Comparison of ENCODE assay signal across 1 cellular context in the genomic region with DNA sequence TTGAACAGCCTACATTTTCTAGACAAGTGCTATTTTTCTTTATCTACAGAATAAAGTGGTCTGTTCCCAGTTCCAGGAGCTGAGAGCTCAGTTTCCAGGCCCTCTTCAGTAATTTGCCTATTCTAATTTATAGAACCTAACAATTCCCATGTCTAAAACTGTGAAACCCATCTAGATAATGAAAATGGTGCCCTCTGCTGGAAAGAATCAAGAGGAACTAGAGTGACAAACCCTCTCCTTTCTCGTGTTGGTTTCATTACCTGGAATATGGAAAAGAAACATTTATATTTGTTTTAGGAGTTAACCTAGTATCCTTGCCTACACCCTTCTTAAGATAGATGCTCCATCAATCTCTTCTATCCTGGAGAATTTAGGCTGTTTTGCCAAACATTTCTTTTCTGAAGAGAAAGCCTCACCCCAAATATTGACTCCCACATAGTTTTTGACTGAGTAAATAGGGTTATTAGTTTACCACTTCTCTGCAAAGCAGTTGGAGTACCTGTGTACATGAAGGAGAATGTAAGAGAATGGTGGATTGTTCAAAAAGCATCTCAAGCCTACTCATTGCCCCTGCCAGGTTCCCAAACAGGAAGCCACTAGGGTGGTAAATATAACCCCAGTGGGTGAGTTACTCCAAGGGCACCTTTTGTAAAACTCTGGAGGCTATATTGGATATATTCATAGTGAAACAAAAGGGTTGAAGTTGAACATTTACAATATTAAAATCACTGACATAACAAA.
TF ChIP-seq lines count a peak whose summit lies in the region.

No MANE protein-coding gene starts in this region.

TF ChIP-seq in liver, 16 proteins besides CTCF, POLR2A, EP300 and RAD21 (continued from another document):
- TF ChIP-seq, protein P1, sequence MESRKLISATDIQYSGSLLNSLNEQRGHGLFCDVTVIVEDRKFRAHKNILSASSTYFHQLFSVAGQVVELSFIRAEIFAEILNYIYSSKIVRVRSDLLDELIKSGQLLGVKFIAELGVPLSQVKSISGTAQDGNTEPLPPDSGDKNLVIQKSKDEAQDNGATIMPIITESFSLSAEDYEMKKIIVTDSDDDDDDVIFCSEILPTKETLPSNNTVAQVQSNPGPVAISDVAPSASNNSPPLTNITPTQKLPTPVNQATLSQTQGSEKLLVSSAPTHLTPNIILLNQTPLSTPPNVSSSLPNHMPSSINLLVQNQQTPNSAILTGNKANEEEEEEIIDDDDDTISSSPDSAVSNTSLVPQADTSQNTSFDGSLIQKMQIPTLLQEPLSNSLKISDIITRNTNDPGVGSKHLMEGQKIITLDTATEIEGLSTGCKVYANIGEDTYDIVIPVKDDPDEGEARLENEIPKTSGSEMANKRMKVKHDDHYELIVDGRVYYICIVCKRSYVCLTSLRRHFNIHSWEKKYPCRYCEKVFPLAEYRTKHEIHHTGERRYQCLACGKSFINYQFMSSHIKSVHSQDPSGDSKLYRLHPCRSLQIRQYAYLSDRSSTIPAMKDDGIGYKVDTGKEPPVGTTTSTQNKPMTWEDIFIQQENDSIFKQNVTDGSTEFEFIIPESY (IDR thresholded peaks at IDR 0.05): no peak
- TF ChIP-seq GABPA (IDR thresholded peaks at IDR 0.05 in 1 of 2, conservative IDR thresholded peaks at IDR 0.05 in 1 of 2) (no peak), RXRA (IDR thresholded peaks at IDR 0.05) (no peak), NR2F2 (IDR thresholded peaks at IDR 0.05) (no peak), EGR1 (IDR thresholded peaks at IDR 0.05; ENCODE audit: low read depth in 2 of 2) (no peak), HNF4G (IDR thresholded peaks at IDR 0.05) (no peak)
